ENCODE assay signal across 10 cellular contexts in genomic region chr2:128362889-128363228, GRCh38. TPM values are rescaled to one million over a fixed set of nuclear protein-coding genes. Genes with fewer than 3 reads are reported as not detected.
DNase-seq lines count a peak whose midpoint lies in the region; ATAC-seq, FAIRE-seq and TF ChIP-seq lines count a peak whose summit lies in the region.
"Had no signal": no experiment of that assay in that cellular context is flagged by ENCODE, and none has a peak within 500 bp of the region (broad histone marks: within the 10 kb centered on the region; RNA-seq: fewer than 3 reads in every experiment).

No MANE protein-coding gene starts in this region.

- H3K4me3 ChIP-seq in IMR-90 (ENCODE audit: insufficient read depth, low read depth, low read length) (no peak overlapping the region), H1 (ENCODE audit: extremely low read depth in 1 of 4, insufficient read depth in 2 of 4, low read depth in 3 of 4, low read length in 4 of 4) (no peak overlapping the region)

- peak overlapping the region; percentile 100; the same call in 1 of the 2 replicates for H2BK12ac ChIP-seq in H1 (ENCODE audit: low read depth, low read length)

- H3K9ac ChIP-seq in IMR-90 (ENCODE audit: low read depth, low read length) (no peak overlapping the region), H1 (replicated peaks in 1 of 4; ENCODE audit: extremely low read depth in 1 of 4, low read depth in 3 of 4, low read length in 3 of 4) (no peak overlapping the region)

- H4K5ac ChIP-seq in IMR-90 (ENCODE audit: low read depth, low read length) (peak overlapping the region; percentile 48; the same call in 1 of the 2 replicates), H1 (ENCODE audit: insufficient read length, low read depth, low read length) (no peak overlapping the region)

- peak overlapping the region; percentile 100 for H3K4ac ChIP-seq in IMR-90 (ENCODE audit: low read depth, low read length)
- H3K4ac ChIP-seq in H1 (replicated peaks; ENCODE audit: insufficient read length, low read depth, low read length), result no peak overlapping the region

- POLR2A ChIA-PET in IMR-90 (lab: Charles Lee; ENCODE audit: unreplicated experiment), result interaction anchor here (0.6 kb wide), 1 partner anchor 12 kb away, joined by 3 read pairs; no protein-coding TSS in a partner anchor
- POLR2A ChIA-PET in H1 (lab: Charles Lee; ENCODE audit: partially characterized antibody), result interaction anchor here (1.1 to 2.7 kb wide), 4 partner anchors 15 to 276 kb away, joined by 3 to 12 read pairs (median 4); no protein-coding TSS in a partner anchor

- in situ Hi-C loops in IMR-90 (cut with MboI; ENCODE audit: low sequenced_read_pairs) (no loop called here), KBM-7 (cut with MboI; ENCODE audit: low pct_unique_long_range_greater_than_20kb, low sequenced_read_pairs) (no loop called here)

- H3K23ac ChIP-seq in IMR-90 (ENCODE audit: low read depth, low read length), result 0 out of 2 replicates have a peak overlapping the region, but pooled peaks have one; percentile 98
- H3K23ac ChIP-seq in H1 (ENCODE audit: insufficient read length), result no peak overlapping the region

- peaks cover 16% of the 10 kb centered on the region for H3K4me1 ChIP-seq in IMR-90 (ENCODE audit: control insufficient read depth, insufficient read depth, low read length)
- H3K4me1 ChIP-seq in H1 (replicated peaks in 1 of 4; ENCODE audit: control insufficient read depth in 3 of 4, insufficient read depth in 4 of 4, low read length in 3 of 4), result peaks cover 6 to 25% (median 19%) of the 10 kb centered on the region in 4 experiments

- peak; percentile 97 for ATAC-seq in IMR-90 (ENCODE audit: low read depth)
- ATAC-seq in GM18505 (IDR thresholded peaks at IDR 0.05; ENCODE audit: unreplicated experiment), result no peak

- H2BK15ac ChIP-seq in IMR-90 (ENCODE audit: low read depth, low read length), result peak overlapping the region; percentile 92; the same call in 2 of the 3 replicates
- H2BK15ac ChIP-seq in H1 (ENCODE audit: low read length), result no peak overlapping the region

- TF ChIP-seq POLR2A in IMR-90 (IDR thresholded peaks at IDR 0.05; ENCODE audit: low read depth, low read length) (no peak), H1 (IDR thresholded peaks at IDR 0.05; ENCODE audit: control extremely low read depth in 1 of 2, low read depth in 2 of 2, low read length in 2 of 2) (no peak; a peak in 1 of 3 replicates), GM18505 (IDR thresholded peaks at IDR 0.05; ENCODE audit: borderline replicate concordance, extremely low read depth, insufficient read depth, insufficient read length) (no peak)

- H2AFZ ChIP-seq in IMR-90 (replicated peaks; ENCODE audit: low read length, poor library complexity), result peak overlapping the region; percentile 87
- H2AFZ ChIP-seq in H1 (ENCODE audit: low read length), result no peak overlapping the region

- TF ChIP-seq CTCF in IMR-90 (conservative IDR thresholded peaks at IDR 0.05; ENCODE audit: low read depth, low read length) (no peak), H1 (IDR thresholded peaks at IDR 0.05; ENCODE audit: control extremely low read depth in 1 of 3, insufficient read depth in 1 of 3, low read depth in 1 of 3, low read length in 3 of 3) (no peak)

- peak in 1 of 2 experiments; percentile 94; a peak in 1 of 3 replicates for TF ChIP-seq EP300 in H1 (IDR thresholded peaks at IDR 0.05; ENCODE audit: borderline replicate concordance in 1 of 2, low read depth in 2 of 2, low read length in 2 of 2)

- dilution Hi-C loops in IMR-90 (cut with HindIII; ENCODE audit: low sequenced_read_pairs, unreplicated experiment), result no loop called here

- H3K23me2 ChIP-seq in H1 (ENCODE audit: low read depth, low read length), result no peaks in the 10 kb centered on the region

- peak overlapping the region; percentile 99 for H2AK5ac ChIP-seq in IMR-90 (ENCODE audit: low read depth, low read length)
- no peak overlapping the region for H2AK5ac ChIP-seq in H1 (ENCODE audit: low read depth, low read length)

- no peak overlapping the region; the same call in 1 of the 2 replicates for H3K4me2 ChIP-seq in IMR-90 (ENCODE audit: low read depth, low read length)
- H3K4me2 ChIP-seq in H1 (ENCODE audit: insufficient read depth in 1 of 2, low read depth in 2 of 2, low read length in 2 of 2), result peak overlapping the region; percentile 57 to 64; a peak in 3 of 4 replicates

- intact Hi-C loops in IMR-90 (cut with micrococcal nuclease), result no loop called here

- CTCF ChIA-PET in IMR-90 (lab: Yijun Ruan, JAX) (no interaction called here), H1 (lab: Charles Lee; ENCODE audit: partially characterized antibody) (interaction anchor here (0.6 to 2.1 kb wide), 8 partner anchors 9 to 169 kb away, joined by 3 to 8 read pairs (median 3); no protein-coding TSS in a partner anchor)

- peaks cover 10% of the 10 kb centered on the region for H3K9me1 ChIP-seq in IMR-90 (ENCODE audit: insufficient read depth, low read length)

- H3K36me3 ChIP-seq in IMR-90 (ENCODE audit: control insufficient read depth, insufficient read depth, low read length) (no peaks in the 10 kb centered on the region), H1 (ENCODE audit: control insufficient read depth in 2 of 4, insufficient read depth in 4 of 4, low read length in 3 of 4) (no peaks in the 10 kb centered on the region)

- 5% methylated on average over 3 of the region's 6 CpGs; no CpG with 5 or more reads in 1 of the 2 experiments for WGBS in IMR-90 (ENCODE audit: extremely low coverage in 2 of 2, insufficient read length in 1 of 2), 2 experiments
- 1% methylated on average over 6 of the region's 6 CpGs; no CpG with 5 or more reads in 1 of the 2 experiments for WGBS in H1 (ENCODE audit: extremely low coverage in 1 of 2, insufficient coverage in 1 of 2, insufficient read length in 1 of 2, insufficient replicate concordance in 2 of 2, low coverage in 1 of 2, low lambda C conversion rate in 2 of 2, missing lambda C conversion rate in 1 of 2), 2 experiments

- H2AK9ac ChIP-seq in IMR-90 (replicated peaks; ENCODE audit: low read depth, low read length, poor library complexity), result peak overlapping the region; percentile 92

- H3K27me3 ChIP-seq in IMR-90 (ENCODE audit: control insufficient read depth, insufficient read depth, low read length) (no peaks in the 10 kb centered on the region), H1 (replicated peaks in 1 of 4; ENCODE audit: control insufficient read depth in 3 of 4, extremely low read depth in 1 of 4, insufficient read depth in 3 of 4, low read length in 3 of 4) (no peaks in the 10 kb centered on the region; a peak in 1 of 7 replicates)

- H3K9me3 ChIP-seq in IMR-90 (ENCODE audit: control insufficient read depth, insufficient read depth, low read length), result no peaks in the 10 kb centered on the region
- no peaks in the 10 kb centered on the region for H3K9me3 ChIP-seq in H1 (ENCODE audit: insufficient read depth in 2 of 2, low read depth in 1 of 2, low read length in 1 of 2)

- H3K18ac ChIP-seq in IMR-90 (ENCODE audit: low read depth, low read length), result peak overlapping the region; percentile 95; the same call in 1 of the 2 replicates
- no peak overlapping the region; the same call in 1 of the 2 replicates for H3K18ac ChIP-seq in H1 (ENCODE audit: extremely low read depth, low read length)

- TF ChIP-seq RAD21 in IMR-90 (IDR thresholded peaks at IDR 0.05; ENCODE audit: low read length), result no peak
- TF ChIP-seq RAD21 in H1 (IDR thresholded peaks at IDR 0.05 in 1 of 2, conservative IDR thresholded peaks at IDR 0.05 in 1 of 2; ENCODE audit: low read depth in 2 of 2, low read length in 2 of 2), result peak; percentile 22 to 30

- FAIRE-seq in H1 (lab: Jason Lieb, UNC), result peak; percentile 48

- H4K8ac ChIP-seq in IMR-90 (ENCODE audit: low read depth in 2 of 2, low read length in 2 of 2), result peak overlapping the region; percentile 96 to 98; a peak in 3 of 4 replicates
- no peak overlapping the region for H4K8ac ChIP-seq in H1 (ENCODE audit: extremely low read depth, insufficient read depth, low read length)

- H2BK120ac ChIP-seq in IMR-90 (ENCODE audit: low read depth, low read length) (peak overlapping the region; percentile 100), H1 (replicated peaks; ENCODE audit: low read depth, low read length) (no peak overlapping the region)

- H4K91ac ChIP-seq in IMR-90 (ENCODE audit: insufficient read depth, low read depth, low read length) (peak overlapping the region; percentile 100), H1 (replicated peaks; ENCODE audit: insufficient read length, low read length) (peak overlapping the region; percentile 100)

- H3K56ac ChIP-seq in IMR-90 (ENCODE audit: extremely low read depth, insufficient read depth, low read length), result peak overlapping the region; percentile 85; the same call in 1 of the 2 replicates
- no peak overlapping the region for H3K56ac ChIP-seq in H1 (replicated peaks; ENCODE audit: insufficient read length, low read depth, low read length)

- H2BK5ac ChIP-seq in IMR-90 (ENCODE audit: low read depth, low read length, poor library complexity, severe bottlenecking), result peak overlapping the region; percentile 86
- peak overlapping the region; percentile 100 for H2BK5ac ChIP-seq in H1 (ENCODE audit: low read depth, low read length)

- BruUV-seq in IMR-90 (replicated peaks; lab: Mats Ljungman, UMichigan), result no TSS peak

- peak overlapping the region; percentile 82 for H2BK20ac ChIP-seq in IMR-90 (ENCODE audit: low read depth, low read length)
- H2BK20ac ChIP-seq in H1 (ENCODE audit: low read length), result no peak overlapping the region

- H3K27ac ChIP-seq in IMR-90 (ENCODE audit: insufficient read depth, low read length), result peak overlapping the region; percentile 90
- no peak overlapping the region for H3K27ac ChIP-seq in H1 (ENCODE audit: low read depth, low read length)

- DNase-seq in AG08395 (ENCODE audit: low spot score) (peak; percentile 91), IMR-90 (peak; percentile 79), H1 (ENCODE audit: low read depth in 1 of 2, low spot score in 2 of 2) (peak; percentile 70 to 84), myocyte (ENCODE audit: low read depth) (peak; percentile 55), KBM-7 (no peak), NCI-H748 treated with DMSO at 0.1 percent for 48 hours (lab: John Stamatoyannopoulos, UW) (no peak), NCI-H2227 (lab: John Stamatoyannopoulos, UW; ENCODE audit: unreplicated experiment) (no peak)
- DNase-seq: midbrain, SHP77 treated with DMSO at 0.1 percent for 48 hours had no signal

- H4K20me1 ChIP-seq in IMR-90 (ENCODE audit: insufficient read depth, low read length), result no peaks in the 10 kb centered on the region
- no peaks in the 10 kb centered on the region for H4K20me1 ChIP-seq in H1 (replicated peaks in 1 of 2; ENCODE audit: control insufficient read depth in 1 of 2, insufficient read depth in 2 of 2, low read length in 2 of 2)

- H3K14ac ChIP-seq in IMR-90 (replicated peaks; ENCODE audit: low read depth, low read length), result peak overlapping the region; percentile 50
- H3K14ac ChIP-seq in H1 (ENCODE audit: insufficient read length), result no peak overlapping the region

- 0 out of 4 replicates have a peak, but pooled peaks cover 0 to 3% of the 10 kb centered on the region in 2 experiments for H3K79me1 ChIP-seq in IMR-90 (ENCODE audit: low read depth in 1 of 2, low read length in 2 of 2)
- H3K79me1 ChIP-seq in H1 (ENCODE audit: low read depth, low read length), result no peaks in the 10 kb centered on the region

- no peaks in the 10 kb centered on the region for H3K79me2 ChIP-seq in H1 (ENCODE audit: control insufficient read depth in 1 of 2, insufficient read depth in 2 of 2, low read length in 2 of 2)

RNA-seq across cellular contexts. Expression of gene HS6ST1, which starts 44.2 kb away (rescaled TPM):
- 29.7 and 29.9 TPM in 2 replicates for total RNA-seq in IMR-90 (2012; rRNA removed)
- polyA plus RNA-seq in IMR-90 (2012; rRNA removed), result 36.9 and 39.7 TPM in 2 replicates
- 22.1 and 48.3 TPM in 2 replicates for polyA plus RNA-seq in IMR-90 (2012; cell fraction: cytosol; rRNA removed)
- polyA plus RNA-seq in IMR-90 (2012; cell fraction: nucleus; rRNA removed; ENCODE audit: low replicate concordance), result 21.0 and 34.4 TPM in 2 replicates
- total RNA-seq in H1 (2021; fragmentation: NEBNext Ultra II Directional; extraction: Animal tissue kit (Norgen Biotek cat#: 25700)), result 72.8 and 74.6 TPM in 2 replicates
- polyA plus RNA-seq in H1 (2011; rRNA removed), result 37.4 and 61.3 TPM in 2 replicates
- 37.9 TPM for polyA plus RNA-seq in H1 (2011; cell fraction: cytosol; rRNA removed)
- 51.0 TPM for polyA plus RNA-seq in H1 (2011; cell fraction: nucleus; rRNA removed)
- 44.2 to 60.1 TPM (median 56.3 TPM) in 4 replicates for polyA plus RNA-seq in H1 (2012, experiment 1 of 2)
- 57.3 TPM for polyA plus RNA-seq in H1 (2012, experiment 2 of 2)
- polyA plus RNA-seq in H1 (2013, experiment 1 of 2), result 41.0 TPM
- 45.1 TPM for polyA plus RNA-seq in H1 (2013, experiment 2 of 2)
- 26.9 and 34.9 TPM in 2 replicates for polyA minus RNA-seq in H1 (2011; rRNA and poly(A)+ RNA removed)
- polyA minus RNA-seq in H1 (2011; cell fraction: cytosol; rRNA and poly(A)+ RNA removed), result 49.1 TPM
- polyA minus RNA-seq in H1 (2011; cell fraction: nucleus; rRNA and poly(A)+ RNA removed), result 74.6 TPM
- total RNA-seq in myocyte, result 30.8 and 43.1 TPM in 2 replicates
- polyA plus RNA-seq in myocyte (2012), result 20.9 TPM

Comparison
In these comparisons a context has a peak if more than half of its experiments do, and no peak if none do; other contexts are left out.
1. DNase-seq: peak in AG08395 (single experiment), IMR-90 (single experiment), H1 (2 of 2) and myocyte (single experiment); none in KBM-7 (single experiment), NCI-H748 treated with DMSO at 0.1 percent for 48 hours (single experiment) and NCI-H2227 (single experiment).